Comparison of ENCODE assay signal across 9 cellular contexts in the genomic region with DNA sequence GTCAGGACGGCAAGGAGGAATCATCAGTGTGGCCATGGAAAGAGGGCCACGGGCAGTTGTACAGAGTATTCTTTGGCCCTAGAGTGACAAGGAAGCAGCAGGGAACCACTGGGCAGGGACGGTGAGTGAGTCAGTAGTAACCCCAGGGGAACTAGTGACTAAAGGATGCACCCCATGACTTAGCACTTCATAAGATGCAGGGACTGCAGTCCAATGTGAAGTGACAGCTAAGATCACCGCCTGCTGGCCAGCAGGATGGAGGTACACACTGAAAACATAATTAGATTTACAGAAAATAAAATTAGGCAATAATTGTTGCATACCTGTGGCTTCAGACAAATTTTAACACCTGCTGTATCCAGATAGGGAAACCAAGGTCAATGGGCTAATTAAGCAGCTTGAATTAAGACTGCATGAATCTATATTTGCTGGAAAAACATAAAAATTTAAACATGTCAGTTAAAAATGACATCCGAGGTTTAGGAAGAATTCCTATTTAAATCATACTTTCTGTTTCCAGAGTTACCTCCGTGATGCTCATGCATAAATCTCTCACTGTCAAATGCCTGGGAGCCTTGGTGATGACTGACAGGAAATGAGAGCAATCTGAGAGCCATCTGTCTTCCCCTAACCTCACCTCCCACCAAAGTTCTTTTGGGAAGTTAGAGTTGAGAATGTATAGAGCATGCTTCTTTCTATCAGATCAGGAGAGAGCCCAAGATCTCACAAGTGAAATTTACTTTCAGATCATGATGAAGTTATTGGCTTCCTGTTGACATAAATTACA. TPM values are rescaled to one million over a fixed set of nuclear protein-coding genes. Genes with fewer than 3 reads are reported as not detected.
DNase-seq lines count a peak whose midpoint lies in the region; ATAC-seq, FAIRE-seq and TF ChIP-seq lines count a peak whose summit lies in the region.
"Had no signal": no experiment of that assay in that cellular context is flagged by ENCODE, and none has a peak within 500 bp of the region (broad histone marks: within the 10 kb centered on the region; RNA-seq: fewer than 3 reads in every experiment).

No MANE protein-coding gene starts in this region.

- no peaks in the 10 kb centered on the region for H3K36me3 Mint-ChIP-seq in chondrocyte (ENCODE audit: low read depth)

- peak; percentile 16 for TF ChIP-seq CTCF in AG09319 (IDR thresholded peaks at IDR 0.05; ENCODE audit: low read depth, low read length)
- peak; percentile 43 for TF ChIP-seq CTCF in IMR-90 (conservative IDR thresholded peaks at IDR 0.05; ENCODE audit: low read depth, low read length)
- peak; percentile 61 for TF ChIP-seq CTCF in chondrocyte (IDR thresholded peaks at IDR 0.05)

- H2BK15ac ChIP-seq in IMR-90 (ENCODE audit: low read depth, low read length) = no peak overlapping the region

- no peaks in the 10 kb centered on the region for H3K79me1 ChIP-seq in IMR-90 (ENCODE audit: low read depth in 1 of 2, low read length in 2 of 2)

- no peak overlapping the region for H3K4me3 ChIP-seq in IMR-90 (ENCODE audit: insufficient read depth, low read depth, low read length)

- H3K4me1 ChIP-seq in IMR-90 (ENCODE audit: control insufficient read depth, insufficient read depth, low read length) = no peaks in the 10 kb centered on the region

- ATAC-seq in GM19397 (IDR thresholded peaks at IDR 0.05; ENCODE audit: unreplicated experiment) (peak; percentile 46), IMR-90 (ENCODE audit: low read depth) (peak; percentile 65), GM21528 (IDR thresholded peaks at IDR 0.05; ENCODE audit: low FRiP score, unreplicated experiment) (no peak), left cardiac atrium (no peak)

- dilution Hi-C loops in IMR-90 (cut with HindIII; ENCODE audit: low sequenced_read_pairs, unreplicated experiment) = no loop called here

- intact Hi-C loops in IMR-90 (cut with micrococcal nuclease) = loop anchor here (5.0 kb wide), 1 partner anchor 689 kb away; no protein-coding TSS in a partner anchor
- intact Hi-C loops in left cardiac atrium (cut with DNase I) = no loop called here

- H3K18ac ChIP-seq in IMR-90 (ENCODE audit: low read depth, low read length) = no peak overlapping the region

- POLR2A ChIA-PET in IMR-90 (lab: Charles Lee; ENCODE audit: unreplicated experiment) = no interaction called here

- H2AFZ ChIP-seq in IMR-90 (replicated peaks; ENCODE audit: low read length, poor library complexity) = no peak overlapping the region

- no peak overlapping the region for H3K4ac ChIP-seq in IMR-90 (ENCODE audit: low read depth, low read length)

- no peak overlapping the region for H4K91ac ChIP-seq in IMR-90 (ENCODE audit: insufficient read depth, low read depth, low read length)

- H3K9ac ChIP-seq in IMR-90 (ENCODE audit: low read depth, low read length) = no peak overlapping the region

- peaks cover 10% of the 10 kb centered on the region; the same call in 1 of the 2 replicates for H3K27me3 ChIP-seq in IMR-90 (ENCODE audit: control insufficient read depth, insufficient read depth, low read length)

- H3K27ac Mint-ChIP-seq in chondrocyte (ENCODE audit: unreplicated experiment) = no peak overlapping the region

- H4K8ac ChIP-seq in IMR-90 (ENCODE audit: low read depth in 2 of 2, low read length in 2 of 2) = no peak overlapping the region

- peaks cover 13% of the 10 kb centered on the region for H3K27me3 Mint-ChIP-seq in chondrocyte (ENCODE audit: low read depth)

- H2AK9ac ChIP-seq in IMR-90 (replicated peaks; ENCODE audit: low read depth, low read length, poor library complexity) = no peak overlapping the region

- 60% methylated on average over 1 of the region's 6 CpGs; no CpG with 5 or more reads in 1 of the 2 experiments for WGBS in IMR-90 (ENCODE audit: extremely low coverage in 2 of 2, insufficient read length in 1 of 2), 2 experiments

- no TSS peak for BruUV-seq in IMR-90 (replicated peaks; lab: Mats Ljungman, UMichigan)

- TF ChIP-seq RAD21 in IMR-90 (IDR thresholded peaks at IDR 0.05; ENCODE audit: low read length) = peak; percentile 58

- no peak for TF ChIP-seq POLR2A in IMR-90 (IDR thresholded peaks at IDR 0.05; ENCODE audit: low read depth, low read length)

- no peaks in the 10 kb centered on the region for H3K9me3 ChIP-seq in IMR-90 (ENCODE audit: control insufficient read depth, insufficient read depth, low read length)

- H3K9me1 ChIP-seq in IMR-90 (ENCODE audit: insufficient read depth, low read length) = peaks cover 5% of the 10 kb centered on the region; the same call in 1 of the 2 replicates

- no peak overlapping the region for H3K23ac ChIP-seq in IMR-90 (ENCODE audit: low read depth, low read length)

- in situ Hi-C loops in IMR-90 (cut with MboI; ENCODE audit: low sequenced_read_pairs) = no loop called here

- no peak overlapping the region for H3K56ac ChIP-seq in IMR-90 (ENCODE audit: extremely low read depth, insufficient read depth, low read length)

- no peaks in the 10 kb centered on the region for H3K9me3 Mint-ChIP-seq in chondrocyte (ENCODE audit: low read depth)
- H3K9me3 Mint-ChIP-seq: central memory CD8-positive, alpha-beta T cell had no signal

- no peaks in the 10 kb centered on the region for H3K36me3 ChIP-seq in IMR-90 (ENCODE audit: control insufficient read depth, insufficient read depth, low read length)

- no peak for DNase-seq in AG09319 (ENCODE audit: extremely low read depth, low read depth)
- peak; percentile 65 for DNase-seq in IMR-90
- DNase-seq in chondrocyte (ENCODE audit: low spot score) = no peak
- DNase-seq in NCI-H774 (lab: John Stamatoyannopoulos, UW) = no peak
- no peak for DNase-seq in frontal cortex (ENCODE audit: low spot score in 2 of 2)
- no peak for DNase-seq in left cardiac atrium

- no peak overlapping the region for H2BK5ac ChIP-seq in IMR-90 (ENCODE audit: low read depth, low read length, poor library complexity, severe bottlenecking)

- no peak overlapping the region for H4K5ac ChIP-seq in IMR-90 (ENCODE audit: low read depth, low read length)

- no peaks in the 10 kb centered on the region for H4K20me1 ChIP-seq in IMR-90 (ENCODE audit: insufficient read depth, low read length)

- H3K4me1 Mint-ChIP-seq in chondrocyte (ENCODE audit: low read depth) = no peaks in the 10 kb centered on the region
- H3K4me1 Mint-ChIP-seq: central memory CD8-positive, alpha-beta T cell had no signal

- no peak overlapping the region for H2BK120ac ChIP-seq in IMR-90 (ENCODE audit: low read depth, low read length)

- CTCF ChIA-PET in IMR-90 (lab: Yijun Ruan, JAX) = interaction anchor here (0.6 to 1.4 kb wide), 2 partner anchors 10 to 527 kb away, joined by 3 to 4 read pairs; no protein-coding TSS in a partner anchor

- H2BK20ac ChIP-seq in IMR-90 (ENCODE audit: low read depth, low read length) = no peak overlapping the region

- no peak overlapping the region for H3K4me3 Mint-ChIP-seq in chondrocyte (ENCODE audit: unreplicated experiment)
- H3K4me3 Mint-ChIP-seq: central memory CD8-positive, alpha-beta T cell had no signal

- H3K27ac ChIP-seq in IMR-90 (ENCODE audit: insufficient read depth, low read length) = no peak overlapping the region

- H3K4me2 ChIP-seq in IMR-90 (ENCODE audit: low read depth, low read length) = no peak overlapping the region

- H2AK5ac ChIP-seq in IMR-90 (ENCODE audit: low read depth, low read length) = no peak overlapping the region

- H3K14ac ChIP-seq in IMR-90 (replicated peaks; ENCODE audit: low read depth, low read length) = no peak overlapping the region

- FAIRE-seq in frontal cortex (lab: Jason Lieb, UNC) = no peak

TF ChIP-seq in IMR-90, 13 proteins besides CTCF, POLR2A, EP300 and RAD21:
- TF ChIP-seq MAFK (IDR thresholded peaks at IDR 0.05; ENCODE audit: low read depth, low read length) = no peak
- TF ChIP-seq CHD1 (IDR thresholded peaks at IDR 0.05; ENCODE audit: low read depth, low read length) = no peak
- peak; percentile 54 for TF ChIP-seq NFE2L2 (IDR thresholded peaks at IDR 0.05; ENCODE audit: low read depth, low read length)
- no peak for TF ChIP-seq ELK1 (IDR thresholded peaks at IDR 0.05; ENCODE audit: borderline replicate concordance, low read depth, low read length)
- no peak for TF ChIP-seq MXI1 (IDR thresholded peaks at IDR 0.05; ENCODE audit: borderline replicate concordance, low read depth, low read length)
- no peak for TF ChIP-seq RCOR1 (IDR thresholded peaks at IDR 0.05; ENCODE audit: insufficient replicate concordance, low read length)
- no peak for TF ChIP-seq CEBPB (IDR thresholded peaks at IDR 0.05; ENCODE audit: low read depth, low read length)
- TF ChIP-seq MAZ (IDR thresholded peaks at IDR 0.05; ENCODE audit: borderline replicate concordance, low read depth, low read length) = no peak
- TF ChIP-seq, protein P1, sequence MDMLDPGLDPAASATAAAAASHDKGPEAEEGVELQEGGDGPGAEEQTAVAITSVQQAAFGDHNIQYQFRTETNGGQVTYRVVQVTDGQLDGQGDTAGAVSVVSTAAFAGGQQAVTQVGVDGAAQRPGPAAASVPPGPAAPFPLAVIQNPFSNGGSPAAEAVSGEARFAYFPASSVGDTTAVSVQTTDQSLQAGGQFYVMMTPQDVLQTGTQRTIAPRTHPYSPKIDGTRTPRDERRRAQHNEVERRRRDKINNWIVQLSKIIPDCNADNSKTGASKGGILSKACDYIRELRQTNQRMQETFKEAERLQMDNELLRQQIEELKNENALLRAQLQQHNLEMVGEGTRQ (IDR thresholded peaks at IDR 0.05; ENCODE audit: low read depth, low read length) = no peak
- peak; percentile 30; the same call in 1 of the 2 replicates for TF ChIP-seq SMC3 (IDR thresholded peaks at IDR 0.05; ENCODE audit: low read depth, low read length)
- no peak for TF ChIP-seq RFX5 (IDR thresholded peaks at IDR 0.05; ENCODE audit: low read depth, low read length)
- no peak for TF ChIP-seq BHLHE40 (IDR thresholded peaks at IDR 0.05; ENCODE audit: low read depth, low read length)
- no peak for TF ChIP-seq FOS (IDR thresholded peaks at IDR 0.05; ENCODE audit: low read depth, low read length)

RNA-seq across cellular contexts. Expression of gene DCLK3, which starts 56.5 kb away (rescaled TPM):
- total RNA-seq in IMR-90 (2012; rRNA removed) = not detected in 2 replicates
- not detected in 2 replicates for polyA plus RNA-seq in IMR-90 (2012; rRNA removed)
- polyA plus RNA-seq in IMR-90 (2012; cell fraction: cytosol; rRNA removed) = not detected in 2 replicates
- not detected in 2 replicates for polyA plus RNA-seq in IMR-90 (2012; cell fraction: nucleus; rRNA removed; ENCODE audit: low replicate concordance)
- total RNA-seq in chondrocyte = not detected in 3 replicates
- total RNA-seq in frontal cortex = 7.7 TPM
- under 1 TPM; 0.21 to 0.89 TPM for total RNA-seq in left cardiac atrium

Comparison
In these comparisons a context has a peak if more than half of its experiments do, and no peak if none do; other contexts are left out.
1. ATAC-seq: peak in GM19397 (single experiment) and IMR-90 (single experiment); none in GM21528 (single experiment) and left cardiac atrium (0 of 2).
2. Peak in every context shown above with its lines, with median percentiles within 50 percentile points of each other: CTCF ChIP-seq.